35 cellular contexts compared by ENCODE assay signal in genomic region chr5:29170609-29171008, GRCh38.
"Had no signal": no experiment of that assay in that cellular context is flagged by ENCODE, and none has a peak within 500 bp of the region (broad histone marks: within the 10 kb centered on the region; RNA-seq: fewer than 3 reads in every experiment).

No MANE protein-coding gene starts in this region.

- H3K4me2 ChIP-seq: KMS-11 had no signal

- H3K4me3 ChIP-seq: MG63 had no signal

- H3K36me3 ChIP-seq: MG63 had no signal

- H3K27me3 ChIP-seq: MG63 had no signal

- DNase-seq: Karpas-422, Kasumi-1, MM.1S, MV-4-11, NCI-H1048, NCI-H1092, NCI-H1092 treated with DMSO at 0.1 percent for 48 hours, NCI-H1105, NCI-H1105 treated with DMSO at 0.1 percent for 48 hours, NCI-H1417, NCI-H1417 treated with DMSO at 0.1 percent for 48 hours, NCI-H1436, NCI-H1436 treated with DMSO at 0.1 percent for 48 hours, NCI-H146, NCI-H1694, NCI-H1694 treated with DMSO at 0.1 percent for 48 hours, NCI-H187, NCI-H187 treated with DMSO at 0.1 percent for 48 hours, NCI-H1930, NCI-H2029, NCI-H2029 treated with DMSO at 0.1 percent for 48 hours, NCI-H2081, NCI-H2081 treated with DMSO at 0.1 percent for 48 hours, NCI-H2107, NCI-H2171, NCI-H2171 treated with DMSO at 0.1 percent for 48 hours, NCI-H2227 treated with DMSO at 0.1 percent for 48 hours, NCI-H226, NCI-H345, NCI-H446, NCI-H446 treated with DMSO at 0.1 percent for 48 hours, NCI-H510A, NCI-H510A treated with DMSO at 0.1 percent for 48 hours had no signal

- H3K9me3 ChIP-seq: MG63 had no signal

- H3K27ac ChIP-seq: KMS-11 had no signal
